Comparison of ENCODE assay signal across 7 cellular contexts in genomic region chr3:9402410-9403228, GRCh38. TPM values are rescaled to one million over a fixed set of nuclear protein-coding genes. Genes with fewer than 3 reads are reported as not detected.
DNase-seq lines count a peak whose midpoint lies in the region; ATAC-seq, FAIRE-seq and TF ChIP-seq lines count a peak whose summit lies in the region.

No MANE protein-coding gene starts in this region.

- peak overlapping the region; percentile 35 for H3K4me3 Mint-ChIP-seq in natural killer cell treated with Interleukin-12 subunit alpha and Interleukin-12 subunit beta and Interleukin-15 and Interleukin-18, amount 100 ng/mL, for 72 hours

- H3K9ac ChIP-seq in endothelial cell of umbilical vein (replicated peaks; ENCODE audit: extremely low read depth, insufficient read depth, low read length): no peak overlapping the region

- peak overlapping the region; percentile 12 to 37 for H3K27ac Mint-ChIP-seq in natural killer cell treated with Interleukin-12 subunit alpha and Interleukin-12 subunit beta and Interleukin-15 and Interleukin-18, amount 100 ng/mL, for 72 hours

- peak overlapping the region; percentile 96 for H3K4me2 ChIP-seq in endothelial cell of umbilical vein (ENCODE audit: insufficient read depth, low read length)

- H3K27me3 Mint-ChIP-seq in natural killer cell treated with Interleukin-12 subunit alpha and Interleukin-12 subunit beta and Interleukin-15 and Interleukin-18, amount 100 ng/mL, for 72 hours: no peaks in the 10 kb centered on the region

- peaks cover 10% of the 10 kb centered on the region for H3K36me3 Mint-ChIP-seq in natural killer cell treated with Interleukin-12 subunit alpha and Interleukin-12 subunit beta and Interleukin-15 and Interleukin-18, amount 100 ng/mL, for 72 hours

- H4K20me1 ChIP-seq in endothelial cell of umbilical vein (replicated peaks; ENCODE audit: control insufficient read depth, extremely low read depth, insufficient read depth, low read length): peaks cover 40% of the 10 kb centered on the region

- intact Hi-C loops in endothelial cell of umbilical vein (cut with micrococcal nuclease): no loop called here
- intact Hi-C loops in prostate gland (cut with DNase I): no loop called here

- H3K4me3 ChIP-seq in HFF-Myc (replicated peaks; ENCODE audit: low read depth, low read length): peak overlapping the region; percentile 9; the same call in 1 of the 2 replicates
- H3K4me3 ChIP-seq in endothelial cell of umbilical vein (replicated peaks in 1 of 3; ENCODE audit: insufficient read depth in 1 of 3, low read depth in 1 of 3, low read length in 3 of 3): no peak overlapping the region
- no peak overlapping the region for H3K4me3 ChIP-seq in prostate gland

- H3K4me1 Mint-ChIP-seq in natural killer cell treated with Interleukin-12 subunit alpha and Interleukin-12 subunit beta and Interleukin-15 and Interleukin-18, amount 100 ng/mL, for 72 hours (ENCODE audit: low read depth in 2 of 2): peaks cover 52 to 64% of the 10 kb centered on the region in 2 donors

- dilution Hi-C loops in endothelial cell of umbilical vein (cut with MboI; ENCODE audit: extremely low pct_ligation_motif_present, low sequenced_read_pairs): no loop called here

- no peak for ATAC-seq in natural killer cell treated with Interleukin-12 subunit alpha and Interleukin-12 subunit beta and Interleukin-15 and Interleukin-18, amount 100 ng/mL, for 72 hours
- no peak for ATAC-seq in HG02981 (IDR thresholded peaks at IDR 0.05; ENCODE audit: unreplicated experiment)

- no TSS peak for BruUV-seq in endothelial cell of umbilical vein (replicated peaks; lab: Mats Ljungman, UMichigan)

- FAIRE-seq in endothelial cell of umbilical vein (lab: Jason Lieb, UNC): no peak

- no peaks in the 10 kb centered on the region for H3K9me1 ChIP-seq in endothelial cell of umbilical vein (replicated peaks; ENCODE audit: control insufficient read depth, extremely low read depth, insufficient read depth, low read length)

- WGBS in prostate gland: 29% methylated on average over 3 of the region's 3 CpGs

- TF ChIP-seq CTCF in HFF-Myc (IDR thresholded peaks at IDR 0.05; ENCODE audit: low read depth, low read length, missing control alignments): no peak
- no peak for TF ChIP-seq CTCF in endothelial cell of umbilical vein (IDR thresholded peaks at IDR 0.05; ENCODE audit: extremely low read depth in 1 of 2, insufficient read depth in 1 of 2, low read depth in 1 of 2, low read length in 2 of 2)
- TF ChIP-seq CTCF in prostate gland (IDR thresholded peaks at IDR 0.05): no peak

- H3K27me3 ChIP-seq in endothelial cell of umbilical vein (ENCODE audit: control insufficient read depth in 2 of 2, insufficient read depth in 2 of 2, low read length in 2 of 2) (no peaks in the 10 kb centered on the region), prostate gland (replicated peaks; ENCODE audit: insufficient read depth) (no peaks in the 10 kb centered on the region)

- POLR2A ChIA-PET in endothelial cell of umbilical vein (lab: Charles Lee): no interaction called here

- CTCF ChIA-PET in endothelial cell of umbilical vein (lab: Charles Lee): interaction anchor here (1.0 to 2.9 kb wide), 4 partner anchors 18 to 49 kb away, joined by 3 to 17 read pairs (median 6); partner anchors contain the start of gene THUMPD3

- H3K27ac ChIP-seq in endothelial cell of umbilical vein (ENCODE audit: insufficient read depth, low read depth, low read length): peak overlapping the region; percentile 12
- peak overlapping the region in 1 of 2 donors; percentile 37 for H3K27ac ChIP-seq in prostate gland

- no peaks in the 10 kb centered on the region for H3K36me3 ChIP-seq in endothelial cell of umbilical vein (ENCODE audit: control insufficient read depth in 2 of 2, extremely low read depth in 1 of 2, insufficient read depth in 2 of 2, low read length in 2 of 2)
- no peaks in the 10 kb centered on the region for H3K36me3 ChIP-seq in prostate gland

- peaks cover 100% of the 10 kb centered on the region for H3K79me2 ChIP-seq in endothelial cell of umbilical vein (ENCODE audit: control insufficient read depth, insufficient read depth, low read length)

- no peaks in the 10 kb centered on the region for H3K9me3 Mint-ChIP-seq in natural killer cell treated with Interleukin-12 subunit alpha and Interleukin-12 subunit beta and Interleukin-15 and Interleukin-18, amount 100 ng/mL, for 72 hours

- H3K4me1 ChIP-seq in endothelial cell of umbilical vein (ENCODE audit: control insufficient read depth, extremely low read depth, insufficient read depth, low read length) (peaks cover 46% of the 10 kb centered on the region), prostate gland (replicated peaks) (peaks cover 34% of the 10 kb centered on the region)

- TF ChIP-seq POLR2A in endothelial cell of umbilical vein (IDR thresholded peaks at IDR 0.05; ENCODE audit: low read depth, low read length) (no peak), prostate gland (IDR thresholded peaks at IDR 0.05) (no peak)

- H3K9me3 ChIP-seq in endothelial cell of umbilical vein (replicated peaks; ENCODE audit: control insufficient read depth, insufficient read depth, low read length) (no peaks in the 10 kb centered on the region), prostate gland (no peaks in the 10 kb centered on the region)

- H2AFZ ChIP-seq in endothelial cell of umbilical vein (ENCODE audit: low read depth, low read length): no peak overlapping the region

- DNase-seq in HFF-Myc (ENCODE audit: extremely low read depth, low read depth) (no peak), NCI-H82 treated with DMSO at 0.1 percent for 48 hours (lab: John Stamatoyannopoulos, UW; ENCODE audit: unreplicated experiment) (peak; percentile 74), endothelial cell of umbilical vein (ENCODE audit: low read depth, low spot score) (no peak), prostate gland (ENCODE audit: low spot score) (no peak), UCSD-AML1 (lab: John Stamatoyannopoulos, UW; ENCODE audit: unreplicated experiment) (no peak)
- DNase-seq in natural killer cell treated with Interleukin-12 subunit alpha and Interleukin-12 subunit beta and Interleukin-15 and Interleukin-18, amount 100 ng/mL, for 72 hours (ENCODE audit: low spot score): no peak

TF ChIP-seq in endothelial cell of umbilical vein, 7 proteins besides CTCF, POLR2A, EP300 and RAD21:
- TF ChIP-seq MYC (IDR thresholded peaks at IDR 0.05; ENCODE audit: low read depth, low read length) (no peak), JUN (IDR thresholded peaks at IDR 0.05; ENCODE audit: borderline replicate concordance, insufficient read depth, insufficient read length, low read depth) (no peak), POLR2AphosphoS5 (IDR thresholded peaks at IDR 0.05; ENCODE audit: insufficient read depth, low read depth, low read length) (no peak), FOS (IDR thresholded peaks at IDR 0.05; ENCODE audit: borderline replicate concordance, insufficient read depth, low read length) (no peak), EZH2 (IDR thresholded peaks at IDR 0.05; ENCODE audit: borderline replicate concordance, low read depth, low read length, severe bottlenecking) (no peak), GATA2 (IDR thresholded peaks at IDR 0.05; ENCODE audit: insufficient read depth, insufficient read length, low read depth, low read length) (no peak), MAX (IDR thresholded peaks at IDR 0.05; ENCODE audit: insufficient read depth, insufficient read length) (no peak)

RNA-seq across cellular contexts. Expression of gene SETD5, which starts 5.2 kb away (rescaled TPM):
- total RNA-seq in endothelial cell of umbilical vein (145 and 149 TPM in 2 replicates), prostate gland (100 to 1,000 TPM in 1 of 2 donors, 10 to 100 TPM in 1; 58.4 to 118 TPM)
- polyA plus RNA-seq in endothelial cell of umbilical vein: 48.2 and 64.5 TPM in 2 replicates
- 42.1 and 44.2 TPM in 2 replicates for polyA plus RNA-seq in endothelial cell of umbilical vein (2011; cell fraction: cytosol; rRNA removed)
- polyA plus RNA-seq in endothelial cell of umbilical vein (2011; cell fraction: nucleus; rRNA removed): 260 and 310 TPM in 2 replicates
- polyA plus RNA-seq in endothelial cell of umbilical vein (2012): 56.6 and 64.1 TPM in 2 replicates
- 135 and 172 TPM in 2 replicates for polyA minus RNA-seq in endothelial cell of umbilical vein
- 54.6 TPM for polyA minus RNA-seq in endothelial cell of umbilical vein (2011; cell fraction: cytosol; rRNA and poly(A)+ RNA removed)
- polyA minus RNA-seq in endothelial cell of umbilical vein (2011; cell fraction: nucleus; rRNA and poly(A)+ RNA removed): 250 and 314 TPM in 2 replicates
- total RNA-seq in natural killer cell treated with Interleukin-12 subunit alpha and Interleukin-12 subunit beta and Interleukin-15 and Interleukin-18, amount 100 ng/mL, for 72 hours: 100 to 1,000 TPM; 131 to 188 TPM

RNA-seq across cellular contexts. Expression of gene THUMPD3, which starts 39.8 kb away (rescaled TPM):
- total RNA-seq in endothelial cell of umbilical vein (22.7 and 26.5 TPM in 2 replicates), prostate gland (10 to 100 TPM; 28.8 to 38.7 TPM)
- 10.0 and 10.5 TPM in 2 replicates for polyA plus RNA-seq in endothelial cell of umbilical vein
- polyA plus RNA-seq in endothelial cell of umbilical vein (2011; cell fraction: cytosol; rRNA removed): 15.7 and 17.8 TPM in 2 replicates
- polyA plus RNA-seq in endothelial cell of umbilical vein (2011; cell fraction: nucleus; rRNA removed): 13.4 and 13.5 TPM in 2 replicates
- polyA plus RNA-seq in endothelial cell of umbilical vein (2012): 29.0 and 37.1 TPM in 2 replicates
- 19.3 and 33.5 TPM in 2 replicates for polyA minus RNA-seq in endothelial cell of umbilical vein
- polyA minus RNA-seq in endothelial cell of umbilical vein (2011; cell fraction: cytosol; rRNA and poly(A)+ RNA removed): 37.1 TPM
- 13.6 and 15.8 TPM in 2 replicates for polyA minus RNA-seq in endothelial cell of umbilical vein (2011; cell fraction: nucleus; rRNA and poly(A)+ RNA removed)
- total RNA-seq in natural killer cell treated with Interleukin-12 subunit alpha and Interleukin-12 subunit beta and Interleukin-15 and Interleukin-18, amount 100 ng/mL, for 72 hours: 10 to 100 TPM; 54.3 to 55.9 TPM
